23 cellular contexts compared by ENCODE assay signal in the genomic region with DNA sequence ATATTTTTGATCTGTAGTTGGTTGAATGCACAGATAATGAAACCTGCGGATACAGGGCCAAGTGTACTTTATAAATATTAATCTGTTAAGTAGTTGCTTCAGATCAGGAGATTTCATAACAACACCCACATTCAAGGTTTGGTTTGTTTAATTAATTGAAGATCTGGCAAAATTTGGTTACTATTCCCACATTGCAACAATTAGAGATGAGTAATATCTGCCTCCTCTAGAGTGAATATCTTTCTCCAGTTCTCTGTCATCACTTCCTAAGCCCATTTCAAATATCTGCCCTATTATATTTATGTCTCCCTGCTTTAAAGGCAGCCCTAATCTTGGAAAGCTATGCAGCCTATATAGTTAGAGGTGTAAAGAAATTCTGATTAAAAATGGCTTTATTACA.
"Had no signal": no experiment of that assay in that cellular context is flagged by ENCODE, and none has a peak within 500 bp of the region (broad histone marks: within the 10 kb centered on the region; RNA-seq: fewer than 3 reads in every experiment).

No MANE protein-coding gene starts in this region.

- ATAC-seq: esophagus mucosa; naive thymus-derived CD4-positive, alpha-beta T cell; psoas muscle; stimulated activated naive B cell treated with anti-CD40 and anti-IgM and Interleukin-4, amounts not matched to agents 10 μg/mL and 1 μg/mL and 100 μg/mL, for 72 hours; stimulated activated naive CD8-positive, alpha-beta T cell treated with anti-CD3 and anti-CD28 coated beads, Interleukin-15, amount 100 ng/mL, for 72 hours had no signal

- H3K4me2 ChIP-seq: hepatocyte had no signal

- H3K27me3 ChIP-seq: dorsolateral prefrontal cortex, hepatocyte, right lobe of liver, spleen, transverse colon had no signal

- H3K4me3 Mint-ChIP-seq: naive thymus-derived CD4-positive, alpha-beta T cell; nephron progenitor cell; stimulated activated naive B cell treated with anti-CD40 and anti-IgM and Interleukin-4, amounts not matched to agents 10 μg/mL and 1 μg/mL and 100 μg/mL, for 72 hours; stimulated activated naive CD8-positive, alpha-beta T cell treated with anti-CD3 and anti-CD28 coated beads, Interleukin-15, amount 100 ng/mL, for 72 hours had no signal

- H3K9ac ChIP-seq: parathyroid adenoma had no signal

- H3K27ac Mint-ChIP-seq: stimulated activated naive B cell treated with anti-CD40 and anti-IgM and Interleukin-4, amounts not matched to agents 10 μg/mL and 1 μg/mL and 100 μg/mL, for 72 hours; stimulated activated naive CD8-positive, alpha-beta T cell treated with anti-CD3 and anti-CD28 coated beads, Interleukin-15, amount 100 ng/mL, for 72 hours had no signal

- H3K4me3 ChIP-seq: dorsolateral prefrontal cortex, hepatocyte, psoas muscle, right lobe of liver, spleen, thoracic aorta, transverse colon had no signal

- H3K27me3 Mint-ChIP-seq: naive thymus-derived CD4-positive, alpha-beta T cell; stimulated activated naive B cell treated with anti-CD40 and anti-IgM and Interleukin-4, amounts not matched to agents 10 μg/mL and 1 μg/mL and 100 μg/mL, for 72 hours; stimulated activated naive CD8-positive, alpha-beta T cell treated with anti-CD3 and anti-CD28 coated beads, Interleukin-15, amount 100 ng/mL, for 72 hours had no signal

- DNase-seq: cortex of kidney; dorsolateral prefrontal cortex; effector memory CD4-positive, alpha-beta T cell; foreskin melanocyte; head of caudate nucleus; kidney glomerular epithelial cell; mesendoderm; naive thymus-derived CD4-positive, alpha-beta T cell; nephron progenitor cell; psoas muscle; retina; right lobe of liver; spleen; stimulated activated CD4-positive, alpha-beta T cell treated with anti-CD3 and anti-CD28 coated beads, Interleukin-2, amount 100 ng/mL, for 24 hours; stimulated activated CD4-positive, alpha-beta T cell treated with anti-CD3 and anti-CD28 coated beads, Interleukin-4, amount 100 ng/mL, for 4 hours; stimulated activated naive B cell treated with anti-CD40 and anti-IgM and Interleukin-4, amounts not matched to agents 10 μg/mL and 1 μg/mL and 100 μg/mL, for 72 hours; stimulated activated naive CD8-positive, alpha-beta T cell treated with anti-CD3 and anti-CD28 coated beads, Interleukin-15, amount 100 ng/mL, for 72 hours; substantia nigra; transverse colon had no signal

- H3K9me3 ChIP-seq: psoas muscle, right lobe of liver, spleen, thoracic aorta, transverse colon had no signal

- H3K27ac ChIP-seq: dorsolateral prefrontal cortex, hepatocyte, parathyroid adenoma, psoas muscle, right lobe of liver, spleen, thoracic aorta, transverse colon had no signal

- H3K79me2 ChIP-seq: parathyroid adenoma had no signal

- H3K4me1 Mint-ChIP-seq: nephron progenitor cell; stimulated activated naive CD8-positive, alpha-beta T cell treated with anti-CD3 and anti-CD28 coated beads, Interleukin-15, amount 100 ng/mL, for 72 hours had no signal

- H2AFZ ChIP-seq: hepatocyte, parathyroid adenoma had no signal

- H3K4me1 ChIP-seq: parathyroid adenoma, psoas muscle, right lobe of liver, transverse colon had no signal
